Comparison of ENCODE assay signal across 21 cellular contexts in the genomic region with DNA sequence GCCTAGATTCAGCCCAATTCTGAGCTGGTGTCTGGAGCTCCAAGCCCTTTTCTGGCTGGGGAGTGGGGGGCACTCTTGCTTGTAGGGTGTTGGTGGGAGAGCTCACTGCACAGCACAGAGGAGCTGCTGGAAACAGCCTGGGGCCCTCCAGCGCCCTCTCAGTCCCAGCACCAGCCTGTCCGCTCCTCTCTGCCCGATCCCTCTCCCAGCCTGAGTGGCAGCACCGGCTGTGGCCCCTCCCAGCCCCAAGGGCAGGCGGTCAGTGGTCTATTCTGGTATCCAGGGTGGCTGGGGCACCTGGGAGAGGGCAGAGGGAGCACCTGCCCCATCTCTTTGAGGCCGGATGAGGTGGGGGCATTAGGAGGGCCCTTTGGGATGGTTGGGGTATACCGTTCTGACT. TPM values are rescaled to one million over a fixed set of nuclear protein-coding genes. Genes with fewer than 3 reads are reported as not detected.
DNase-seq lines count a peak whose midpoint lies in the region; ATAC-seq and TF ChIP-seq lines count a peak whose summit lies in the region.
"Had no signal": no experiment of that assay in that cellular context is flagged by ENCODE, and none has a peak within 500 bp of the region (broad histone marks: within the 10 kb centered on the region; RNA-seq: fewer than 3 reads in every experiment).

No MANE protein-coding gene starts in this region.

- H3K4me3 ChIP-seq in GM23338 (no peak overlapping the region), esophagus (ENCODE audit: low read depth in 1 of 2, low read length in 2 of 2) (no peak overlapping the region)
- H3K4me3 ChIP-seq: hepatocyte, lower lobe of right lung had no signal

- H3K9me2 ChIP-seq in GM23338 (ENCODE audit: insufficient read depth), result no peaks in the 10 kb centered on the region

- H3K27ac ChIP-seq in GM23338 (ENCODE audit: low read depth), result no peak overlapping the region
- H3K27ac ChIP-seq in esophagus (ENCODE audit: low read depth in 2 of 2, low read length in 1 of 2), result peak overlapping the region; percentile 45 to 85
- H3K27ac ChIP-seq in RWPE1, result no peak overlapping the region
- H3K27ac ChIP-seq: epithelial cell of prostate, hepatocyte, lower lobe of right lung had no signal

- peaks cover 15% of the 10 kb centered on the region for H3K27me3 Mint-ChIP-seq in GM23338 (ENCODE audit: insufficient read depth, low read depth, poor library complexity)
- H3K27me3 Mint-ChIP-seq: stimulated activated naive CD8-positive, alpha-beta T cell treated with anti-CD3 and anti-CD28 coated beads, Interleukin-15, Interleukin-2, amounts not matched to agents 100 ng/mL and 50 ng/mL, for 24 hours had no signal

- intact Hi-C loops in sciatic nerve (cut with DNase I), result loop anchor here (5.0 kb wide), 1 partner anchor 127 kb away; no protein-coding TSS in a partner anchor

- no peaks in the 10 kb centered on the region for H3K27me3 ChIP-seq in GM23338 (ENCODE audit: insufficient read depth)
- H3K27me3 ChIP-seq in esophagus (ENCODE audit: control insufficient read depth in 1 of 2, insufficient read depth in 2 of 2, low read length in 2 of 2), result no peaks in the 10 kb centered on the region
- H3K27me3 ChIP-seq: hepatocyte had no signal

- DNase-seq in GM23338 (ENCODE audit: low spot score) (peak; percentile 67), islet precursor cell (peak; percentile 70), sciatic nerve (ENCODE audit: low spot score) (no peak), GDM1 (lab: John Stamatoyannopoulos, UW) (no peak), RWPE1 (ENCODE audit: low spot score) (no peak), HK-2 (ENCODE audit: unreplicated experiment) (no peak)
- DNase-seq: activated CD4-positive, alpha-beta T cell treated with anti-CD3 and anti-CD28 coated beads, Interleukin-2, amount 50 U/mL, for 48 hours; activated naive CD8-positive, alpha-beta T cell treated with anti-CD3 and anti-CD28 coated beads, Interleukin-2, amount 50 U/mL, for 24 hours; activated T-cell treated with anti-CD3 and anti-CD28 coated beads, Interleukin-2, amount 50 U/mL, for 48 hours; cerebellar nuclear complex; DMS79; HCEC 1CT; lower lobe of right lung; NCI-H1105 treated with DMSO at 0.1 percent for 48 hours; nucleus accumbens had no signal

- peak overlapping the region; percentile 65; the same call in 1 of the 2 replicates for H3K4me2 ChIP-seq in GM23338
- H3K4me2 ChIP-seq: hepatocyte had no signal

- peak overlapping the region; percentile 60; the same call in 1 of the 2 replicates for H3K27ac Mint-ChIP-seq in GM23338
- H3K27ac Mint-ChIP-seq: activated naive CD8-positive, alpha-beta T cell treated with anti-CD3 and anti-CD28 coated beads, Interleukin-2, amount 50 U/mL, for 24 hours; CD14-positive monocyte; stimulated activated naive CD8-positive, alpha-beta T cell treated with anti-CD3 and anti-CD28 coated beads, Interleukin-15, Interleukin-2, amounts not matched to agents 100 ng/mL and 50 ng/mL, for 24 hours had no signal

- CTCF ChIA-PET in RWPE1 (lab: Yijun Ruan, JAX), result interaction anchor here (0.8 to 5.4 kb wide), 3 partner anchors 54 to 125 kb away, joined by 3 to 96 read pairs (median 3); no protein-coding TSS in a partner anchor

- H3K79me2 ChIP-seq in GM23338 (replicated peaks; ENCODE audit: insufficient read depth), result no peaks in the 10 kb centered on the region
- H3K79me2 ChIP-seq: hepatocyte had no signal

- WGBS in esophagus, 2 donors, result 71 to 79% methylated on average over 6 to 7 of the region's 7 CpGs

- H3K4me3 Mint-ChIP-seq in GM23338, result no peak overlapping the region
- H3K4me3 Mint-ChIP-seq: activated naive CD8-positive, alpha-beta T cell treated with anti-CD3 and anti-CD28 coated beads, Interleukin-2, amount 50 U/mL, for 24 hours; CD14-positive monocyte; stimulated activated naive CD8-positive, alpha-beta T cell treated with anti-CD3 and anti-CD28 coated beads, Interleukin-15, Interleukin-2, amounts not matched to agents 100 ng/mL and 50 ng/mL, for 24 hours had no signal

- POLR2A ChIA-PET in RWPE1 (lab: Yijun Ruan, JAX; ENCODE audit: low non-redundant PET), result no interaction called here

- H3K9me3 ChIP-seq in esophagus (ENCODE audit: control insufficient read depth in 2 of 2, insufficient read depth in 1 of 2, low read depth in 1 of 2, low read length in 1 of 2), result no peaks in the 10 kb centered on the region
- H3K9me3 ChIP-seq: lower lobe of right lung had no signal

- H3K36me3 Mint-ChIP-seq in GM23338 (ENCODE audit: low read depth), result no peaks in the 10 kb centered on the region
- H3K36me3 Mint-ChIP-seq: CD14-positive monocyte had no signal

- peaks cover 16% of the 10 kb centered on the region for H3K4me1 ChIP-seq in GM23338 (ENCODE audit: insufficient read depth)
- H3K4me1 ChIP-seq in esophagus (ENCODE audit: control insufficient read depth in 2 of 2, insufficient read depth in 2 of 2, low read length in 1 of 2), result no peaks in the 10 kb centered on the region

- H4K20me1 ChIP-seq in GM23338 (replicated peaks; ENCODE audit: insufficient read depth), result no peaks in the 10 kb centered on the region

- H3K4me1 Mint-ChIP-seq in GM23338, result peaks cover 36% of the 10 kb centered on the region
- H3K4me1 Mint-ChIP-seq: activated naive CD8-positive, alpha-beta T cell treated with anti-CD3 and anti-CD28 coated beads, Interleukin-2, amount 50 U/mL, for 24 hours had no signal

- TF ChIP-seq CTCF in GM23338 (conservative IDR thresholded peaks at IDR 0.05; ENCODE audit: low read depth in 2 of 2), result peak in 1 of 2 experiments; percentile 31; a peak in 1 of 4 replicates
- TF ChIP-seq CTCF in RWPE1 (conservative IDR thresholded peaks at IDR 0.05; ENCODE audit: low read depth), result no peak

- H3K36me3 ChIP-seq in GM23338 (ENCODE audit: insufficient read depth) (no peaks in the 10 kb centered on the region), esophagus (ENCODE audit: control insufficient read depth in 2 of 2, insufficient read depth in 2 of 2, low read length in 1 of 2) (no peaks in the 10 kb centered on the region)
- H3K36me3 ChIP-seq: lower lobe of right lung had no signal

- peak overlapping the region; percentile 97 for H2AFZ ChIP-seq in GM23338
- H2AFZ ChIP-seq: hepatocyte had no signal

- ATAC-seq in GM23338 (peak; percentile 89), sciatic nerve (peak; percentile 31), HG03196 (IDR thresholded peaks at IDR 0.05; ENCODE audit: unreplicated experiment) (no peak)
- ATAC-seq: activated naive CD8-positive, alpha-beta T cell treated with anti-CD3 and anti-CD28 coated beads, Interleukin-2, amount 50 U/mL, for 24 hours; lower lobe of right lung had no signal

- H3F3A ChIP-seq in GM23338 (replicated peaks; ENCODE audit: low read depth), result peaks cover 2% of the 10 kb centered on the region; the same call in 1 of the 2 replicates

- H3K9me3 Mint-ChIP-seq in GM23338, result no peaks in the 10 kb centered on the region
- H3K9me3 Mint-ChIP-seq: activated naive CD8-positive, alpha-beta T cell treated with anti-CD3 and anti-CD28 coated beads, Interleukin-2, amount 50 U/mL, for 24 hours; stimulated activated naive CD8-positive, alpha-beta T cell treated with anti-CD3 and anti-CD28 coated beads, Interleukin-15, Interleukin-2, amounts not matched to agents 100 ng/mL and 50 ng/mL, for 24 hours had no signal

RNA-seq across cellular contexts. Expression of a gene that starts 13.2 kb away (rescaled TPM):
- 2.0 and 6.1 TPM in 2 replicates for total RNA-seq in GM23338 (2014; rRNA removed; shearing (Covaris generic))
- polyA plus RNA-seq in GM23338 (2016; fragmentation: Nextera tagmentation; extraction: Ambion mirVana) (1.0 and 1.3 TPM in 2 replicates), esophagus (100 to 1,000 TPM; 672 to 686 TPM)
- total RNA-seq in sciatic nerve, result 1.4 TPM

RNA-seq across cellular contexts. Expression of a gene that starts 17.2 kb away (rescaled TPM):
- 58.8 and 67.9 TPM in 2 replicates for total RNA-seq in GM23338 (2014; rRNA removed; shearing (Covaris generic))
- polyA plus RNA-seq in GM23338 (2016; fragmentation: Nextera tagmentation; extraction: Ambion mirVana) (44.9 and 49.2 TPM in 2 replicates), esophagus (10 to 100 TPM; 46.2 to 49.6 TPM)
- 41.8 TPM for total RNA-seq in sciatic nerve

RNA-seq across cellular contexts. Expression of a gene that starts 29.7 kb away (rescaled TPM):
- total RNA-seq in GM23338 (2014; rRNA removed; shearing (Covaris generic)), result 32.4 and 32.6 TPM in 2 replicates
- polyA plus RNA-seq in GM23338 (2016; fragmentation: Nextera tagmentation; extraction: Ambion mirVana) (12.6 and 12.9 TPM in 2 replicates), esophagus (10 to 100 TPM; 22.3 to 37.7 TPM)
- 7.2 TPM for total RNA-seq in sciatic nerve
- polyA plus RNA-seq: CD14-positive monocyte had no signal

Comparison
In these comparisons a context has a peak if more than half of its experiments do, and no peak if none do; other contexts are left out.
1. DNase-seq: peak in GM23338 (single experiment) and islet precursor cell (single experiment); none in sciatic nerve (single experiment), GDM1 (single experiment), RWPE1 (single experiment) and HK-2 (single experiment).
2. H3K27ac ChIP-seq: peak in esophagus (2 of 2); none in GM23338 (single experiment) and RWPE1 (single experiment).